In the genomic region with DNA sequence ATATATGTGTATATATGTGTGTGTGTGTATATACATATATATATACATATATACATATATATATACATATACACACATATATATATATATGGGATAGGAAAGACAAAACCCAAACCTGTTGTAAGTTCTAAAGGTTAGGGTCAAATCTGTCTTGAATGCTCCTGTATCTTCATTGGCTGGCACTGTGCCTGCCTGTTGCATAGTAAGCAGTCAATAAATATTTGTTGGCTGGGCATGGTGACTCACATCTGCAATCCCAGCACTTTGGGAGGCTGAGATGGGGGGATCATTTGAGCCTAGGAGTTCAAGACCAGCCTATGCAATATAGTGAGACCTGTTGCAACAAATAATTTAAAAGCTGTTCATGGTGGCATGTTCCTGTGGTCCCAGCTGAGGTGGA, we compare ENCODE assay signal across 1 cellular context.
TF ChIP-seq lines count a peak whose summit lies in the region.

No MANE protein-coding gene starts in this region.

TF ChIP-seq in HEK293T, 16 proteins besides CTCF, POLR2A, EP300 and RAD21 (continued from another document):
- no peak for TF ChIP-seq FOXK2 (IDR thresholded peaks at IDR 0.05)
- no peak for TF ChIP-seq CTBP1 (IDR thresholded peaks at IDR 0.05; ENCODE audit: borderline replicate concordance)
- TF ChIP-seq BHLHE40 (IDR thresholded peaks at IDR 0.05; ENCODE audit: borderline replicate concordance): no peak
- TF ChIP-seq ARNT (IDR thresholded peaks at IDR 0.05): no peak
- no peak for TF ChIP-seq HDGF (IDR thresholded peaks at IDR 0.05; ENCODE audit: borderline replicate concordance)
- TF ChIP-seq SP1 (IDR thresholded peaks at IDR 0.05): no peak
- no peak for TF ChIP-seq TARDBP (IDR thresholded peaks at IDR 0.05)
- TF ChIP-seq LEF1 (IDR thresholded peaks at IDR 0.05; ENCODE audit: borderline replicate concordance): no peak
- TF ChIP-seq ZNF384 (IDR thresholded peaks at IDR 0.05): no peak
- no peak for TF ChIP-seq L3MBTL2 (conservative IDR thresholded peaks at IDR 0.05)
TF ChIP-seq in HEK293T: peak in this region for 0.
